8 cellular contexts compared by ENCODE assay signal in genomic region chr17:64506201-64506575, GRCh38. TPM values are rescaled to one million over a fixed set of nuclear protein-coding genes. Genes with fewer than 3 reads are reported as not detected.
DNase-seq lines count a peak whose midpoint lies in the region; ATAC-seq and TF ChIP-seq lines count a peak whose summit lies in the region.

Gene DDX5, minus strand, starts transcription at chr17:64506289. Its CDS starts 170 bp downstream, at chr17:64506119.

- intact Hi-C loops in dorsolateral prefrontal cortex (cut with DNase I) (loop anchor here (1.0 to 10.0 kb wide), 6 partner anchors 9 to 734 kb away; partner anchors contain the start of genes SMURF2 (in 2 of the 2), CCDC47 (in 1 of the 2), DDX42 (in 1 of the 2) and FTSJ3 (in 1 of the 2)), right lobe of liver (cut with DNase I) (no loop called here)

- H3K27ac ChIP-seq in BLaER1 = peak within 1 kb of the TSS; percentile 100
- peak within 1 kb of the TSS; percentile 95 to 100 (median 100) for H3K27ac ChIP-seq in dorsolateral prefrontal cortex
- peak within 1 kb of the TSS; percentile 97 to 99 (median 99) for H3K27ac ChIP-seq in right lobe of liver

- H3K4me3 ChIP-seq in BLaER1 (peak within 1 kb of the TSS; percentile 89), dorsolateral prefrontal cortex (peak within 1 kb of the TSS; percentile 70 to 100 (median 95)), right lobe of liver (peak within 1 kb of the TSS; percentile 87 to 96 (median 87))

- H3K27me3 ChIP-seq in BLaER1 (no peaks in the 10 kb centered on the region), dorsolateral prefrontal cortex (no peaks in the 10 kb centered on the region), right lobe of liver (no peaks in the 10 kb centered on the region)

- peak; percentile 95 for TF ChIP-seq POLR2A in right lobe of liver (IDR thresholded peaks at IDR 0.05)

- TF ChIP-seq CTCF in dorsolateral prefrontal cortex (IDR thresholded peaks at IDR 0.05 in 54 of 56, conservative IDR thresholded peaks at IDR 0.05 in 2 of 56; ENCODE audit: low read depth in 1 of 56, partially characterized antibody in 56 of 56) = peak in 4 of 56 donors; percentile 3 to 17 (median 8)
- TF ChIP-seq CTCF in right lobe of liver (IDR thresholded peaks at IDR 0.05) = no peak

- peak within 1 kb of the TSS; percentile 100 for H3K9ac ChIP-seq in BLaER1

- peak within 1 kb of the TSS; percentile 86 for H3K4me2 ChIP-seq in BLaER1

- peak; percentile 97 for DNase-seq in NCI-H82 treated with DMSO at 0.1 percent for 48 hours (lab: John Stamatoyannopoulos, UW; ENCODE audit: unreplicated experiment)
- peak; percentile 97 to 98 for DNase-seq in activated CD4-positive, alpha-beta T cell treated with anti-CD3 and anti-CD28 coated beads, Interleukin-2, amount 50 U/mL, for 48 hours
- peak; percentile 94 to 97 (median 96) for DNase-seq in dorsolateral prefrontal cortex
- DNase-seq in right lobe of liver = peak; percentile 97 to 98 (median 98)
- peak; percentile 99 for DNase-seq in stimulated activated CD4-positive, alpha-beta T cell treated with anti-CD3 and anti-CD28 coated beads, Interleukin-4, amount 100 ng/mL, for 24 hours

- H3K4me1 ChIP-seq in BLaER1 = peaks cover 51% of the 10 kb centered on the region
- peaks cover 0 to 37% (median 8%) of the 10 kb centered on the region in 4 donors for H3K4me1 ChIP-seq in right lobe of liver

- ATAC-seq in GM19372 (IDR thresholded peaks at IDR 0.05; ENCODE audit: low read depth, unreplicated experiment) = peak; percentile 54
- ATAC-seq in HG03558 (IDR thresholded peaks at IDR 0.05; ENCODE audit: extremely low read depth, unreplicated experiment) = peak; percentile 47
- ATAC-seq in right lobe of liver = peak; percentile 79 to 88 (median 84)

- H3K9me3 ChIP-seq in BLaER1 = no peaks in the 10 kb centered on the region
- H3K9me3 ChIP-seq in right lobe of liver = no peaks in the 10 kb centered on the region

- H3K36me3 ChIP-seq in BLaER1 (peaks cover 65% of the 10 kb centered on the region), right lobe of liver (peaks cover 24 to 60% (median 41%) of the 10 kb centered on the region in 4 donors)

- peaks cover 86% of the 10 kb centered on the region for H4K20me1 ChIP-seq in BLaER1

- WGBS in right lobe of liver (ENCODE audit: insufficient coverage, low coverage, low lambda C conversion rate, missing lambda C conversion rate) = 1% methylated on average over 12 of the region's 31 CpGs

RNA-seq across cellular contexts. Expression of gene DDX5, which starts in this region (rescaled TPM):
- total RNA-seq in dorsolateral prefrontal cortex (100 to 1,000 TPM; 557 to 873 (median 694) TPM), right lobe of liver (100 to 1,000 TPM; 218 to 431 (median 344) TPM)

Comparison
In these comparisons a context has a peak if more than half of its experiments do, and no peak if none do; other contexts are left out.
1. Peak in every context shown above with its lines: DNase-seq, ATAC-seq, H3K4me3 ChIP-seq and H3K27ac ChIP-seq.
2. intact Hi-C loops: an anchor here in dorsolateral prefrontal cortex (1.0 to 10.0 kb wide); none called in right lobe of liver.